Comparison of ENCODE assay signal across 14 cellular contexts in genomic region chr1:218872026-218872425, GRCh38.
A peak's percentile ranks its signal among the peaks of the same experiment; 100 is the strongest.
DNase-seq lines count a peak whose midpoint lies in the region; ATAC-seq lines count a peak whose summit lies in the region.
"Had no signal": no experiment of that assay in that cellular context is flagged by ENCODE, and none has a peak within 500 bp of the region (broad histone marks: within the 10 kb centered on the region; RNA-seq: fewer than 3 reads in every experiment).

No MANE protein-coding gene starts in this region.

- peak overlapping the region; percentile 58 for H3K27ac ChIP-seq in KOPT-K1 (ENCODE audit: low read depth, low read length, poor library complexity, severe bottlenecking)
- H3K27ac ChIP-seq: 22Rv1, HL-60 had no signal

- DNase-seq in NCI-H748 (lab: John Stamatoyannopoulos, UW; ENCODE audit: unreplicated experiment) (peak; percentile 29), NCI-H748 treated with DMSO at 0.1 percent for 48 hours (lab: John Stamatoyannopoulos, UW) (no peak), NCI-H69 (lab: John Stamatoyannopoulos, UW) (peak; percentile 40), T-helper 1 cell (no peak)
- no peak for DNase-seq in stimulated activated naive CD4-positive, alpha-beta T cell treated with Interleukin-2 at 50 U/mL for 16 hours (lab: John Stamatoyannopoulos, UW)
- DNase-seq: CD4-positive, CD25-positive, alpha-beta regulatory T cell; DMS79 treated with DMSO at 0.1 percent for 48 hours; GDM1; KBM-7 had no signal

- no peaks in the 10 kb centered on the region for H3K9me3 ChIP-seq in KOPT-K1 (ENCODE audit: insufficient read depth, low read length, poor library complexity, severe bottlenecking)

- ATAC-seq in HG03039 (IDR thresholded peaks at IDR 0.05; ENCODE audit: unreplicated experiment), result no peak
- ATAC-seq: HCT116 had no signal

- H3K36me3 ChIP-seq in KOPT-K1 (ENCODE audit: insufficient read depth, low read length), result no peaks in the 10 kb centered on the region

Comparison
In these comparisons a context has a peak if more than half of its experiments do, and no peak if none do; other contexts are left out.
1. DNase-seq: peak in NCI-H748 (single experiment) and NCI-H69 (single experiment); none in NCI-H748 treated with DMSO at 0.1 percent for 48 hours (single experiment), stimulated activated naive CD4-positive, alpha-beta T cell treated with Interleukin-2 at 50 U/mL for 16 hours (single experiment) and T-helper 1 cell (0 of 5).